Comparison of ENCODE assay signal across 1 cellular context in the genomic region with DNA sequence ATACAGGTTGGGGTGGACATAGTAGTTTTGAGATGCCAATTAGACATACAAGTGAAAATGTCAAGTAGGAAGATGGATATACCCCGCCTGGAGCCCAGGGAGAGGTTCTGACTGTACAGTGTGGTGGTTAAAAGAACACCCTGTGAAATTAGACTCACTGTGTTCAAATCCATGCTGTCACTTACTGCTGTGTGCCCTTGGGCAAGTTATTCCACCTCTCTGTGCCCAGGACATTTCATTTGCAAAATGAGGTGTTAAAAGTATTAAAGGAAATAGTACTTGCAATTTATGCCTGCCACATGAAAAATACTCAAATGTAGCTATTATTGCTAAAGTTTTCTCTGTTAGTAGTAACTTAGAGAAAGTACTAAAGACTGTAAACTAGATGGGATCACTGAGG.
A peak's percentile ranks its signal among the peaks of the same experiment; 100 is the strongest.
TF ChIP-seq lines count a peak whose summit lies in the region.

No MANE protein-coding gene starts in this region.

TF ChIP-seq in HepG2, 621 proteins besides CTCF, POLR2A, EP300 and RAD21:
- TF ChIP-seq ZNF768 (CRISPR knock-in tag; IDR thresholded peaks at IDR 0.05) (peak; percentile 13; the same call in 1 of the 2 replicates), ZNF232 (CRISPR knock-in tag; IDR thresholded peaks at IDR 0.05; ENCODE audit: borderline replicate concordance) (no peak), TAF15 (IDR thresholded peaks at IDR 0.05; ENCODE audit: low read depth, low read length, poor library complexity, severe bottlenecking) (no peak), CBX1 (IDR thresholded peaks at IDR 0.05; ENCODE audit: low read depth) (no peak), ZBTB7A (CRISPR knock-in tag; IDR thresholded peaks at IDR 0.05) (no peak), CCAR2 (optimal IDR thresholded peaks at IDR 0.05; ENCODE audit: low read depth, low read length) (no peak)
